16 cellular contexts compared by ENCODE assay signal in genomic region chr1:8410791-8411190, GRCh38.
A peak's percentile ranks its signal among the peaks of the same experiment; 100 is the strongest.
DNase-seq lines count a peak whose midpoint lies in the region; ATAC-seq, FAIRE-seq and TF ChIP-seq lines count a peak whose summit lies in the region.
"Had no signal": no experiment of that assay in that cellular context is flagged by ENCODE, and none has a peak within 500 bp of the region (broad histone marks: within the 10 kb centered on the region; RNA-seq: fewer than 3 reads in every experiment).

No MANE protein-coding gene starts in this region.

- no peak for TF ChIP-seq EP300 in H1 (IDR thresholded peaks at IDR 0.05; ENCODE audit: borderline replicate concordance in 1 of 2, low read depth in 2 of 2, low read length in 2 of 2)

- no peak overlapping the region for H2BK120ac ChIP-seq in H1 (replicated peaks; ENCODE audit: low read depth, low read length)

- DNase-seq in heart left ventricle: no peak
- DNase-seq in left ventricle myocardium superior: no peak
- DNase-seq in H1 (ENCODE audit: low read depth in 1 of 2, low spot score in 2 of 2): no peak
- no peak for DNase-seq in neural progenitor cell (ENCODE audit: low spot score)
- DNase-seq in uterus: no peak
- no peak for DNase-seq in retina
- DNase-seq in putamen (ENCODE audit: low spot score): no peak
- no peak for DNase-seq in NCI-H345 (lab: John Stamatoyannopoulos, UW)
- DNase-seq: activated CD4-positive, alpha-beta T cell treated with anti-CD3 and anti-CD28 coated beads, Interleukin-2, amount 10 ng/mL, durations not matched to agents 7 days and 5 days; activated T-cell treated with anti-CD3 and anti-CD28 coated beads, Interleukin-2, amount 50 U/mL, for 24 hours; foreskin fibroblast; NCI-H2029 treated with DMSO at 0.1 percent for 48 hours; NCI-H748 treated with DMSO at 0.1 percent for 48 hours had no signal

- no peak for TF ChIP-seq RAD21 in H1 (IDR thresholded peaks at IDR 0.05 in 1 of 2, conservative IDR thresholded peaks at IDR 0.05 in 1 of 2; ENCODE audit: low read depth in 2 of 2, low read length in 2 of 2)

- ATAC-seq in heart left ventricle (no peak), left ventricle myocardium superior (no peak)
- ATAC-seq: A549; stimulated activated memory B cell treated with anti-CD40 and anti-IgM and Interleukin-4, amounts not matched to agents 10 μg/mL and 1 μg/mL and 100 μg/mL, for 72 hours had no signal

- no peaks in the 10 kb centered on the region for H3K27me3 Mint-ChIP-seq in neural progenitor cell (ENCODE audit: insufficient read depth, low read depth)
- H3K27me3 Mint-ChIP-seq: activated CD4-positive, alpha-beta T cell treated with anti-CD3 and anti-CD28 coated beads, Interleukin-2, amount 10 ng/mL, durations not matched to agents 7 days and 5 days; activated T-cell treated with anti-CD3 and anti-CD28 coated beads, Interleukin-2, amount 50 U/mL, for 24 hours; stimulated activated memory B cell treated with anti-CD40 and anti-IgM and Interleukin-4, amounts not matched to agents 10 μg/mL and 1 μg/mL and 100 μg/mL, for 72 hours had no signal

- POLR2A ChIA-PET in H1 (lab: Charles Lee; ENCODE audit: partially characterized antibody): no interaction called here

- 0 out of 2 replicates have a peak overlapping the region, but pooled peaks have one; percentile 39 for H2BK12ac ChIP-seq in H1 (ENCODE audit: low read depth, low read length)

- no peak overlapping the region for H3K56ac ChIP-seq in H1 (replicated peaks; ENCODE audit: insufficient read length, low read depth, low read length)

- H4K20me1 ChIP-seq in H1 (replicated peaks in 1 of 2; ENCODE audit: control insufficient read depth in 1 of 2, insufficient read depth in 2 of 2, low read length in 2 of 2): peaks cover 0 to 9% of the 10 kb centered on the region in 2 experiments
- H4K20me1 ChIP-seq in neural progenitor cell (ENCODE audit: low read depth): peaks cover 80% of the 10 kb centered on the region

- H3K9me3 ChIP-seq in heart left ventricle: no peaks in the 10 kb centered on the region
- H3K9me3 ChIP-seq in H1 (ENCODE audit: insufficient read depth in 2 of 2, low read depth in 1 of 2, low read length in 1 of 2): no peaks in the 10 kb centered on the region
- H3K9me3 ChIP-seq in neural progenitor cell (ENCODE audit: low read depth): no peaks in the 10 kb centered on the region
- H3K9me3 ChIP-seq in uterus: no peaks in the 10 kb centered on the region
- H3K9me3 ChIP-seq: A549 had no signal

- peaks cover 69% of the 10 kb centered on the region for H3K4me1 Mint-ChIP-seq in neural progenitor cell

- 71 to 77% (median 74%) methylated on average over 3 of the region's 3 CpGs for WGBS in heart left ventricle, 4 donors
- WGBS in H1 (ENCODE audit: extremely low coverage in 1 of 2, insufficient coverage in 1 of 2, insufficient read length in 1 of 2, insufficient replicate concordance in 2 of 2, low coverage in 1 of 2, low lambda C conversion rate in 2 of 2, missing lambda C conversion rate in 1 of 2), 2 experiments: 95% methylated on average over 3 of the region's 3 CpGs; no CpG with 5 or more reads in 1 of the 2 experiments

- no peak overlapping the region for H3K4ac ChIP-seq in H1 (replicated peaks; ENCODE audit: insufficient read length, low read depth, low read length)

- H3K27me3 ChIP-seq in heart left ventricle (no peaks in the 10 kb centered on the region), H1 (replicated peaks in 1 of 4; ENCODE audit: control insufficient read depth in 3 of 4, extremely low read depth in 1 of 4, insufficient read depth in 3 of 4, low read length in 3 of 4) (no peaks in the 10 kb centered on the region), neural progenitor cell (no peaks in the 10 kb centered on the region), uterus (no peaks in the 10 kb centered on the region)

- peaks cover 0 to 75% (median 28%) of the 10 kb centered on the region in 9 donors for H3K36me3 ChIP-seq in heart left ventricle
- H3K36me3 ChIP-seq in H1 (ENCODE audit: control insufficient read depth in 2 of 4, insufficient read depth in 4 of 4, low read length in 3 of 4): peaks cover 0 to 4% (median 0%) of the 10 kb centered on the region in 4 experiments; a peak in 1 of 8 replicates
- no peaks in the 10 kb centered on the region for H3K36me3 ChIP-seq in neural progenitor cell
- H3K36me3 ChIP-seq in uterus: no peaks in the 10 kb centered on the region

- H2AK5ac ChIP-seq in H1 (ENCODE audit: low read depth, low read length): no peak overlapping the region

- H3K4me1 ChIP-seq in heart left ventricle: peaks cover 24 to 99% (median 87%) of the 10 kb centered on the region in 12 donors
- peaks cover 23 to 47% (median 32%) of the 10 kb centered on the region in 4 experiments for H3K4me1 ChIP-seq in H1 (replicated peaks in 1 of 4; ENCODE audit: control insufficient read depth in 3 of 4, insufficient read depth in 4 of 4, low read length in 3 of 4)
- H3K4me1 ChIP-seq in neural progenitor cell: peaks cover 59% of the 10 kb centered on the region
- H3K4me1 ChIP-seq in uterus: peaks cover 30 to 43% of the 10 kb centered on the region in 2 donors

- H2BK20ac ChIP-seq in H1 (ENCODE audit: low read length): no peak overlapping the region; the same call in 1 of the 2 replicates

- H3K27ac Mint-ChIP-seq in neural progenitor cell: peak overlapping the region; percentile 20
- H3K27ac Mint-ChIP-seq: activated CD4-positive, alpha-beta T cell treated with anti-CD3 and anti-CD28 coated beads, Interleukin-2, amount 10 ng/mL, durations not matched to agents 7 days and 5 days; activated T-cell treated with anti-CD3 and anti-CD28 coated beads, Interleukin-2, amount 50 U/mL, for 24 hours; T-helper 1 cell treated with Interleukin-12 subunit alpha and Interleukin-12 subunit beta and Interleukin-4 antibody, amounts not matched to agents 30 μg/mL and 1 μg/mL, for 36 hours had no signal

- H3K14ac ChIP-seq in H1 (ENCODE audit: insufficient read length): no peak overlapping the region

- H3K79me2 ChIP-seq in H1 (ENCODE audit: control insufficient read depth in 1 of 2, insufficient read depth in 2 of 2, low read length in 2 of 2): peaks cover 8 to 84% of the 10 kb centered on the region in 2 experiments
- H3K79me2 ChIP-seq in neural progenitor cell (ENCODE audit: low read depth): peaks cover 91% of the 10 kb centered on the region

- peaks cover 45% of the 10 kb centered on the region for H3F3A ChIP-seq in neural progenitor cell (ENCODE audit: low read depth)

- no peak for FAIRE-seq in H1 (lab: Jason Lieb, UNC)
- FAIRE-seq: A549 had no signal

- H3K27ac ChIP-seq in heart left ventricle (peak overlapping the region in 9 of 12 donors; percentile 62 to 99 (median 84)), H1 (ENCODE audit: low read depth, low read length) (no peak overlapping the region), neural progenitor cell (no peak overlapping the region), uterus (peak overlapping the region; percentile 81 to 95)
- H3K27ac ChIP-seq: A549 had no signal

- no peak overlapping the region for H2BK15ac ChIP-seq in H1 (ENCODE audit: low read length)

- H4K8ac ChIP-seq in H1 (ENCODE audit: extremely low read depth, insufficient read depth, low read length): no peak overlapping the region

- peaks cover 7% of the 10 kb centered on the region for H3K9me3 Mint-ChIP-seq in neural progenitor cell
- H3K9me3 Mint-ChIP-seq: activated CD4-positive, alpha-beta T cell treated with anti-CD3 and anti-CD28 coated beads, Interleukin-2, amount 10 ng/mL, durations not matched to agents 7 days and 5 days; activated T-cell treated with anti-CD3 and anti-CD28 coated beads, Interleukin-2, amount 50 U/mL, for 24 hours; stimulated activated memory B cell treated with anti-CD40 and anti-IgM and Interleukin-4, amounts not matched to agents 10 μg/mL and 1 μg/mL and 100 μg/mL, for 72 hours; T-helper 1 cell treated with Interleukin-12 subunit alpha and Interleukin-12 subunit beta and Interleukin-4 antibody, amounts not matched to agents 30 μg/mL and 1 μg/mL, for 36 hours had no signal

- TF ChIP-seq POLR2A in heart left ventricle (IDR thresholded peaks at IDR 0.05): no peak
- TF ChIP-seq POLR2A in H1 (IDR thresholded peaks at IDR 0.05; ENCODE audit: control extremely low read depth in 1 of 2, low read depth in 2 of 2, low read length in 2 of 2): no peak
- TF ChIP-seq POLR2A in uterus (IDR thresholded peaks at IDR 0.05): no peak

- CTCF ChIA-PET in H1 (lab: Charles Lee; ENCODE audit: partially characterized antibody): interaction anchor here (1.0 to 4.8 kb wide), 7 partner anchors 11 to 403 kb away, joined by 3 to 40 read pairs (median 6); no protein-coding TSS in a partner anchor

- no peak overlapping the region for H3K9ac ChIP-seq in H1 (replicated peaks in 1 of 4; ENCODE audit: extremely low read depth in 1 of 4, low read depth in 3 of 4, low read length in 3 of 4)
- no peak overlapping the region for H3K9ac ChIP-seq in neural progenitor cell

- H3K36me3 Mint-ChIP-seq in neural progenitor cell: peaks cover 29% of the 10 kb centered on the region

- H4K91ac ChIP-seq in H1 (replicated peaks; ENCODE audit: insufficient read length, low read length): no peak overlapping the region

- no peak for TF ChIP-seq CTCF in heart left ventricle (IDR thresholded peaks at IDR 0.05)
- TF ChIP-seq CTCF in H1 (IDR thresholded peaks at IDR 0.05; ENCODE audit: control extremely low read depth in 1 of 3, insufficient read depth in 1 of 3, low read depth in 1 of 3, low read length in 3 of 3): no peak
- no peak for TF ChIP-seq CTCF in neural progenitor cell (IDR thresholded peaks at IDR 0.05)
- no peak for TF ChIP-seq CTCF in uterus (IDR thresholded peaks at IDR 0.05)

- H3K23me2 ChIP-seq in H1 (ENCODE audit: low read depth, low read length): no peaks in the 10 kb centered on the region

- H2BK5ac ChIP-seq in H1 (ENCODE audit: low read depth, low read length): no peak overlapping the region

- H3K4me3 ChIP-seq in heart left ventricle (no peak overlapping the region), H1 (ENCODE audit: extremely low read depth in 1 of 4, insufficient read depth in 2 of 4, low read depth in 3 of 4, low read length in 4 of 4) (no peak overlapping the region), neural progenitor cell (no peak overlapping the region), uterus (no peak overlapping the region)
- H3K4me3 ChIP-seq: A549 had no signal

- intact Hi-C loops in heart left ventricle (cut with DNase I) (loop anchor here in 2 of 10 donors (5.0 to 10.0 kb wide), 2 partner anchors 38 to 46 kb away; no protein-coding TSS in a partner anchor), left ventricle myocardium superior (cut with micrococcal nuclease) (no loop called here), uterus (cut with DNase I; ENCODE audit: low total_unique reads) (no loop called here)

- H4K5ac ChIP-seq in H1 (ENCODE audit: insufficient read length, low read depth, low read length): no peak overlapping the region

- H3K4me2 ChIP-seq in H1 (ENCODE audit: insufficient read depth in 1 of 2, low read depth in 2 of 2, low read length in 2 of 2) (no peak overlapping the region; a peak in 2 of 4 replicates), neural progenitor cell (no peak overlapping the region)
- H3K4me2 ChIP-seq: A549 had no signal

- H3K4me3 Mint-ChIP-seq in neural progenitor cell: no peak overlapping the region
- H3K4me3 Mint-ChIP-seq: activated CD4-positive, alpha-beta T cell treated with anti-CD3 and anti-CD28 coated beads, Interleukin-2, amount 10 ng/mL, durations not matched to agents 7 days and 5 days; activated T-cell treated with anti-CD3 and anti-CD28 coated beads, Interleukin-2, amount 50 U/mL, for 24 hours; stimulated activated memory B cell treated with anti-CD40 and anti-IgM and Interleukin-4, amounts not matched to agents 10 μg/mL and 1 μg/mL and 100 μg/mL, for 72 hours; T-helper 1 cell treated with Interleukin-12 subunit alpha and Interleukin-12 subunit beta and Interleukin-4 antibody, amounts not matched to agents 30 μg/mL and 1 μg/mL, for 36 hours had no signal

- H3K23ac ChIP-seq in H1 (ENCODE audit: insufficient read length): no peak overlapping the region

- no peak overlapping the region for H3K18ac ChIP-seq in H1 (ENCODE audit: extremely low read depth, low read length)

- H2AFZ ChIP-seq in H1 (ENCODE audit: low read length): no peak overlapping the region
- H2AFZ ChIP-seq in neural progenitor cell (replicated peaks): no peak overlapping the region

- H3K79me1 ChIP-seq in H1 (ENCODE audit: low read depth, low read length): peaks cover 2% of the 10 kb centered on the region; the same call in 1 of the 2 replicates

Comparison
In these comparisons a context has a peak if more than half of its experiments do, and no peak if none do; other contexts are left out.
1. H3K27ac ChIP-seq: peak in heart left ventricle (9 of 12) and uterus (2 of 2); none in H1 (single experiment) and neural progenitor cell (single experiment).